Comparison of ENCODE assay signal across 9 cellular contexts in the genomic region with DNA sequence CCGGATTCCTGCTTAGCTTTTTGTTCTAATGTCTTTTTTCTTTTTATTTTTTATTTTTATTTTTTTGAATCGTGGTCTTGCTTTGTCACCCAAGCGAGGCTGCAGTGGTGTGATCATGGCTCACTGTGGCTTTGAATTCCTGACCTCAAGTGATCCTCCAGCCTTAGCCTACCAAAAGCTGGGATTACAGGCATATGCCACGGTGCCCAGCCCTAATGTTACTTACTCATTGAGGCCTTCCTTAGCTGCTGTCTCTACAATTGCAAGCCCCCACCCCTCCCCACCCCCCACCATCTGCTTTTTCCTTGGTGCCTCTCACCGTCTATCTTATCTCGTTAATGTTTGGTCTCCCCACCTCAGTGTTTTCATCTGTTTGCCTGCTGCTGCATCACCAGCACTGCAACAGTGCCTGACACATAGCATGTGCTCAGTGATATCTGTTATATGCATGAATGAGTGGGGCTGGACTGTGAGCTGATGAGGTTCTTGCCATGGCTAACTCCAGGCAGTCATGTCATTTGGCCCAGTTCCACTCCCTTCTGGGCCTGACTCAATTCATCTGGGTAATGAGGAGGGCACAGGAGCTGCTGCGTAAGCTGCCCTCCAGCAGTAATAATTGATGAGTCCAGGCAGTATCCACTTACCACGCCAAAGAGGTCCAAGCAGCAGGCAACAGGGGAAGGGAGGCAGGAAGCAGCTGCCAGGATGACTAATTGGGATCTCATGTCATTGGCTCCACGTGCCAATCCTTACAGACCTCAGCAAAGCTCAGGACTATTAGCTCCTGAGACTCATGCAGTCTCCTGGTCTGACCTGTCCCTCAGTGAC. TPM values are rescaled to one million over a fixed set of nuclear protein-coding genes. Genes with fewer than 3 reads are reported as not detected.
DNase-seq lines count a peak whose midpoint lies in the region; ATAC-seq and TF ChIP-seq lines count a peak whose summit lies in the region.
"Had no signal": no experiment of that assay in that cellular context is flagged by ENCODE, and none has a peak within 500 bp of the region (broad histone marks: within the 10 kb centered on the region; RNA-seq: fewer than 3 reads in every experiment).

No MANE protein-coding gene starts in this region.

- no peak overlapping the region for H3K4me3 ChIP-seq in coronary artery
- H3K4me3 ChIP-seq: breast epithelium had no signal

- TF ChIP-seq CTCF in coronary artery (IDR thresholded peaks at IDR 0.05) (no peak), omental fat pad (IDR thresholded peaks at IDR 0.05) (no peak)

- DNase-seq in DMS53 treated with DMSO at 0.1 percent for 48 hours (lab: John Stamatoyannopoulos, UW; ENCODE audit: unreplicated experiment) (peak; percentile 96), NCI-H2196 treated with DMSO at 0.1 percent for 48 hours (lab: John Stamatoyannopoulos, UW; ENCODE audit: unreplicated experiment) (peak; percentile 74), coronary artery (ENCODE audit: low spot score) (no peak), omental fat pad (ENCODE audit: low spot score) (peak; percentile 47)
- DNase-seq in activated CD4-positive, CD25-positive, alpha-beta regulatory T cell (lab: John Stamatoyannopoulos, UW): no peak
- no peak for DNase-seq in stimulated activated CD8-positive, alpha-beta memory T cell treated with anti-CD3 and anti-CD28 coated beads, Interleukin-4, amount 100 ng/mL, for 48 hours

- ATAC-seq in omental fat pad (ENCODE audit: low FRiP score) (peak; percentile 95), GM19351 (IDR thresholded peaks at IDR 0.05; ENCODE audit: unreplicated experiment) (no peak), HG03039 (IDR thresholded peaks at IDR 0.05; ENCODE audit: unreplicated experiment) (no peak)

- H3K27ac ChIP-seq in coronary artery: peak overlapping the region; percentile 23 to 46

RNA-seq across cellular contexts. Expression of gene MAT2A, which starts 34.3 kb away (rescaled TPM):
- total RNA-seq in omental fat pad: 1,000 to 10,000 TPM in 1 of 4 donors, 100 to 1,000 TPM in 3; 223 to 1,046 (median 437) TPM

RNA-seq across cellular contexts. Expression of gene GGCX, which starts 56.6 kb away (rescaled TPM):
- total RNA-seq in omental fat pad: 10 to 100 TPM; 24.7 to 44.1 (median 39.8) TPM

Comparison
In these comparisons a context has a peak if more than half of its experiments do, and no peak if none do; other contexts are left out.
1. DNase-seq: peak in DMS53 treated with DMSO at 0.1 percent for 48 hours (single experiment), NCI-H2196 treated with DMSO at 0.1 percent for 48 hours (single experiment) and omental fat pad (single experiment); none in coronary artery (single experiment), activated CD4-positive, CD25-positive, alpha-beta regulatory T cell (0 of 4) and stimulated activated CD8-positive, alpha-beta memory T cell treated with anti-CD3 and anti-CD28 coated beads, Interleukin-4, amount 100 ng/mL, for 48 hours (single experiment).